25 cellular contexts compared by ENCODE assay signal in the genomic region with DNA sequence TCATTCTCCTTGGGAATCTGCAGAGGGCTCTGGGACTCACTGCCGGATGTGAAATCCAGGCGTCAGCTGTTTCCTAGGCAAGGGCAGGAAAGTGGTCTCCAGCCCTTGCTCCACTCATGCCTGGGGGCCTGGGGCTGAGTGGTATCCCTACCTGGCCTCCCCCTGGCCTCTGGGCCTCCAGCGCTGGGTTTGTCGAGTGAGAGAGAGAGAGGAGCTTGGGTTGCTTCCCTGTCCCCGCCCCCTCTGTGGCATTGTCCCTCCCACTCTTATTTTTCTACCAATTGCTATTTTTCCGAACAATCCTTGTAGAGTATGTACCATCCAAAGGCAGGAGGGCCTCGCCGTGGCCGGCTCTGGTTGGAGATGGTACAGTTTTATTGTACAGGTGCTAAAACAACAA.
"Had no signal": no experiment of that assay in that cellular context is flagged by ENCODE, and none has a peak within 500 bp of the region (broad histone marks: within the 10 kb centered on the region; RNA-seq: fewer than 3 reads in every experiment).

No MANE protein-coding gene starts in this region.

- H3K9me3 ChIP-seq: ascending aorta, neutrophil, pancreas, thoracic aorta, upper lobe of left lung had no signal

- H3K36me3 Mint-ChIP-seq: activated CD8-positive, alpha-beta memory T cell treated with anti-CD3 and anti-CD28 coated beads, Interleukin-2, amount 10 ng/mL, durations not matched to agents 7 days and 5 days; activated naive CD4-positive, alpha-beta T cell treated with anti-CD3 and anti-CD28 coated beads, Interleukin-2, amount 50 U/mL, for 24 hours had no signal

- H3K27me3 ChIP-seq: ascending aorta, neutrophil, pancreas, upper lobe of left lung had no signal

- H3K9me3 Mint-ChIP-seq: activated CD4-positive, alpha-beta T cell treated with anti-CD3 and anti-CD28 coated beads, Interleukin-2, amount 10 ng/mL, durations not matched to agents 7 days and 5 days; activated CD8-positive, alpha-beta T cell treated with anti-CD3 and anti-CD28 coated beads for 36 hours; activated naive CD4-positive, alpha-beta T cell treated with anti-CD3 and anti-CD28 coated beads, Interleukin-2, amount 50 U/mL, for 24 hours; natural killer cell treated with Interleukin-12 subunit alpha and Interleukin-12 subunit beta and Interleukin-15 and Interleukin-18, amount 100 ng/mL, for 72 hours had no signal

- ATAC-seq: activated CD8-positive, alpha-beta memory T cell treated with anti-CD3 and anti-CD28 coated beads, Interleukin-2, amount 10 ng/mL, durations not matched to agents 7 days and 5 days; activated CD8-positive, alpha-beta T cell treated with anti-CD3 and anti-CD28 coated beads for 36 hours; left lobe of liver; natural killer cell treated with Interleukin-12 subunit alpha and Interleukin-12 subunit beta and Interleukin-15 and Interleukin-18, amount 100 ng/mL, for 72 hours; pancreas; right cardiac atrium had no signal

- H3K4me3 ChIP-seq: ascending aorta, coronary artery, lung, pancreas, thoracic aorta, upper lobe of left lung had no signal

- DNase-seq: activated CD4-positive, alpha-beta T cell treated with anti-CD3 and anti-CD28 coated beads, Interleukin-2, amount 10 ng/mL, durations not matched to agents 7 days and 5 days; activated CD4-positive, CD25-positive, alpha-beta regulatory T cell treated with anti-CD3 and anti-CD28 coated beads, Interleukin-2, amount 50 U/mL, for 72 hours; activated CD8-positive, alpha-beta memory T cell treated with anti-CD3 and anti-CD28 coated beads, Interleukin-2, amount 10 ng/mL, durations not matched to agents 7 days and 5 days; activated CD8-positive, alpha-beta T cell treated with anti-CD3 and anti-CD28 coated beads for 36 hours; activated gamma-delta T cell treated with Interleukin-2 at 50 U/mL for 16 hours; activated T-cell treated with anti-CD3 and anti-CD28 coated beads for 4 hours; central memory CD4-positive, alpha-beta T cell; erythroblast; pancreas; right cardiac atrium; stimulated activated CD4-positive, alpha-beta T cell treated with anti-CD3 and anti-CD28 coated beads, Interleukin-4, amount 100 ng/mL, for 24 hours; stimulated activated naive CD4-positive, alpha-beta T cell treated with Interleukin-2 at 50 U/mL for 16 hours; SW 1271; T-helper 2 cell; upper lobe of left lung had no signal

- H3K27me3 Mint-ChIP-seq: activated CD4-positive, alpha-beta T cell treated with anti-CD3 and anti-CD28 coated beads, Interleukin-2, amount 10 ng/mL, durations not matched to agents 7 days and 5 days; activated CD8-positive, alpha-beta memory T cell treated with anti-CD3 and anti-CD28 coated beads, Interleukin-2, amount 10 ng/mL, durations not matched to agents 7 days and 5 days; activated CD8-positive, alpha-beta T cell treated with anti-CD3 and anti-CD28 coated beads for 36 hours; activated naive CD4-positive, alpha-beta T cell treated with anti-CD3 and anti-CD28 coated beads, Interleukin-2, amount 50 U/mL, for 24 hours had no signal

- H3K4me1 ChIP-seq: pancreas had no signal

- H3K36me3 ChIP-seq: pancreas had no signal

- H3K4me3 Mint-ChIP-seq: activated CD4-positive, alpha-beta T cell treated with anti-CD3 and anti-CD28 coated beads, Interleukin-2, amount 10 ng/mL, durations not matched to agents 7 days and 5 days; activated CD8-positive, alpha-beta memory T cell treated with anti-CD3 and anti-CD28 coated beads, Interleukin-2, amount 10 ng/mL, durations not matched to agents 7 days and 5 days; activated CD8-positive, alpha-beta T cell treated with anti-CD3 and anti-CD28 coated beads for 36 hours; activated naive CD4-positive, alpha-beta T cell treated with anti-CD3 and anti-CD28 coated beads, Interleukin-2, amount 50 U/mL, for 24 hours; mesothelial cell of epicardium; natural killer cell treated with Interleukin-12 subunit alpha and Interleukin-12 subunit beta and Interleukin-15 and Interleukin-18, amount 100 ng/mL, for 72 hours had no signal

- H3K27ac ChIP-seq: ascending aorta, neutrophil, pancreas, thoracic aorta, upper lobe of left lung had no signal

- FAIRE-seq: endometrium, pancreas had no signal

- H3K27ac Mint-ChIP-seq: activated CD4-positive, alpha-beta T cell treated with anti-CD3 and anti-CD28 coated beads, Interleukin-2, amount 10 ng/mL, durations not matched to agents 7 days and 5 days; activated CD8-positive, alpha-beta memory T cell treated with anti-CD3 and anti-CD28 coated beads, Interleukin-2, amount 10 ng/mL, durations not matched to agents 7 days and 5 days; activated CD8-positive, alpha-beta T cell treated with anti-CD3 and anti-CD28 coated beads for 36 hours; activated naive CD4-positive, alpha-beta T cell treated with anti-CD3 and anti-CD28 coated beads, Interleukin-2, amount 50 U/mL, for 24 hours; mesothelial cell of epicardium; natural killer cell treated with Interleukin-12 subunit alpha and Interleukin-12 subunit beta and Interleukin-15 and Interleukin-18, amount 100 ng/mL, for 72 hours had no signal
